In genomic region chr6:136772685-136773472, GRCh38 we compare ENCODE assay signal across 8 cellular contexts. TPM values are rescaled to one million over a fixed set of nuclear protein-coding genes. Genes with fewer than 3 reads are reported as not detected.
A peak's percentile ranks its signal among the peaks of the same experiment; 100 is the strongest.
DNase-seq lines count a peak whose midpoint lies in the region; ATAC-seq and TF ChIP-seq lines count a peak whose summit lies in the region.

No MANE protein-coding gene starts in this region.

- no peaks in the 10 kb centered on the region for H3K36me3 ChIP-seq in MM.1S (replicated peaks; ENCODE audit: insufficient read depth, low read length)
- no peaks in the 10 kb centered on the region for H3K36me3 ChIP-seq in heart left ventricle
- no peaks in the 10 kb centered on the region for H3K36me3 ChIP-seq in neuronal stem cell (replicated peaks in 1 of 2; ENCODE audit: control insufficient read depth in 2 of 2, insufficient read depth in 2 of 2, low read length in 2 of 2)

- H3K4me3 ChIP-seq in MM.1S (ENCODE audit: low read length) (no peak overlapping the region), heart left ventricle (no peak overlapping the region), neuronal stem cell (ENCODE audit: low read length in 2 of 2) (no peak overlapping the region)

- no peaks in the 10 kb centered on the region for H4K20me1 ChIP-seq in MM.1S (ENCODE audit: insufficient read depth, low read length)

- H3K27me3 ChIP-seq in MM.1S (replicated peaks; ENCODE audit: insufficient read depth, low read length) (no peaks in the 10 kb centered on the region), heart left ventricle (no peaks in the 10 kb centered on the region), neuronal stem cell (ENCODE audit: control insufficient read depth in 3 of 3, insufficient read depth in 3 of 3, low read depth in 1 of 3, low read length in 3 of 3) (no peaks in the 10 kb centered on the region)

- peaks cover 6% of the 10 kb centered on the region; the same call in 1 of the 2 replicates for H3F3A ChIP-seq in MM.1S (ENCODE audit: insufficient read depth, low read length)

- no peak overlapping the region for H3K4ac ChIP-seq in neuronal stem cell (ENCODE audit: low read length)

- no peak overlapping the region for H3K23ac ChIP-seq in neuronal stem cell (ENCODE audit: low read depth, low read length, poor library complexity)

- H2AFZ ChIP-seq in MM.1S (ENCODE audit: low read length) (no peak overlapping the region), neuronal stem cell (ENCODE audit: low read length) (no peak overlapping the region)

- no peak overlapping the region for H4K8ac ChIP-seq in neuronal stem cell (ENCODE audit: low read depth, low read length)

- no peak overlapping the region for H2BK120ac ChIP-seq in neuronal stem cell (ENCODE audit: low read depth, low read length)

- H4K91ac ChIP-seq in neuronal stem cell (ENCODE audit: low read depth, low read length, poor library complexity) = no peak overlapping the region

- H3K4me2 ChIP-seq in MM.1S (ENCODE audit: low read depth, low read length) (peak overlapping the region; percentile 33; the same call in 1 of the 2 replicates), neuronal stem cell (ENCODE audit: insufficient read depth, low read length, poor library complexity, severe bottlenecking) (no peak overlapping the region)

- H3K9me3 ChIP-seq in MM.1S (replicated peaks; ENCODE audit: insufficient read depth, low read length) (no peaks in the 10 kb centered on the region), heart left ventricle (no peaks in the 10 kb centered on the region), neuronal stem cell (replicated peaks in 1 of 2; ENCODE audit: control insufficient read depth in 2 of 2, insufficient read depth in 1 of 2, low read depth in 1 of 2, low read length in 2 of 2) (no peaks in the 10 kb centered on the region)

- H2BK5ac ChIP-seq in neuronal stem cell (ENCODE audit: low read length) = no peak overlapping the region

- H3K18ac ChIP-seq in neuronal stem cell (ENCODE audit: low read length) = no peak overlapping the region

- H2BK12ac ChIP-seq in neuronal stem cell (ENCODE audit: low read length) = no peak overlapping the region

- no peak overlapping the region for H3K9ac ChIP-seq in MM.1S (ENCODE audit: low read length)
- no peak overlapping the region for H3K9ac ChIP-seq in neuronal stem cell (ENCODE audit: low read depth, low read length, poor library complexity)

- intact Hi-C loops in heart left ventricle (cut with DNase I) = no loop called here

- H3K4me1 ChIP-seq in MM.1S (ENCODE audit: low read length) (peaks cover 19% of the 10 kb centered on the region), heart left ventricle (peaks cover 4 to 60% (median 33%) of the 10 kb centered on the region in 12 donors), neuronal stem cell (ENCODE audit: control insufficient read depth in 2 of 2, insufficient read depth in 1 of 2, low read depth in 1 of 2, low read length in 2 of 2) (no peaks in the 10 kb centered on the region)

- no peak overlapping the region for H3K27ac ChIP-seq in MM.1S (ENCODE audit: low read length)
- H3K27ac ChIP-seq in heart left ventricle = peak overlapping the region in 11 of 12 donors; percentile 10 to 67 (median 47)
- H3K27ac ChIP-seq in neuronal stem cell (replicated peaks; ENCODE audit: low read length) = no peak overlapping the region

- ATAC-seq in GM18511 (IDR thresholded peaks at IDR 0.05; ENCODE audit: unreplicated experiment) = peak; percentile 84
- peak; percentile 75 for ATAC-seq in GM21723 (IDR thresholded peaks at IDR 0.05; ENCODE audit: unreplicated experiment)
- peak; percentile 66 to 89 (median 78) for ATAC-seq in heart left ventricle

- H2AK5ac ChIP-seq in neuronal stem cell (ENCODE audit: low read depth, low read length) = no peak overlapping the region

- no peak overlapping the region for H2BK15ac ChIP-seq in neuronal stem cell (ENCODE audit: low read length)

- no peak for TF ChIP-seq POLR2A in heart left ventricle (IDR thresholded peaks at IDR 0.05)

- H3K14ac ChIP-seq in neuronal stem cell (ENCODE audit: low read length) = no peak overlapping the region

- H3K9me2 ChIP-seq in MM.1S (replicated peaks; ENCODE audit: insufficient read depth, low read length) = no peaks in the 10 kb centered on the region

- H3K79me1 ChIP-seq in neuronal stem cell (ENCODE audit: low read depth, low read length) = no peaks in the 10 kb centered on the region

- TF ChIP-seq CTCF in MM.1S (IDR thresholded peaks at IDR 0.05; ENCODE audit: low read length) (no peak), heart left ventricle (IDR thresholded peaks at IDR 0.05) (no peak)

- 40 to 55% (median 52%) methylated on average over 6 of the region's 6 CpGs for WGBS in heart left ventricle, 4 donors
- WGBS in neuronal stem cell (ENCODE audit: extremely low coverage in 2 of 2, insufficient read length in 2 of 2, insufficient replicate concordance in 1 of 2), 2 donors = no CpG with 5 or more reads among the region's 6 CpGs

- peak; percentile 44 for DNase-seq in MM.1S
- DNase-seq in heart left ventricle = peak in 3 of 5 donors; percentile 30 to 59 (median 48)
- no peak for DNase-seq in neuronal stem cell (ENCODE audit: low spot score)
- DNase-seq in DMS153 treated with DMSO at 0.1 percent for 48 hours (lab: John Stamatoyannopoulos, UW; ENCODE audit: unreplicated experiment) = no peak
- no peak for DNase-seq in NCI-H1092 treated with DMSO at 0.1 percent for 48 hours (lab: John Stamatoyannopoulos, UW)
- DNase-seq in cerebellum (ENCODE audit: low spot score) = no peak

- H3K79me2 ChIP-seq in MM.1S (ENCODE audit: low read length) = peaks cover 70% of the 10 kb centered on the region

RNA-seq across cellular contexts. Expression of gene MAP3K5, which starts 19.4 kb away (rescaled TPM):
- total RNA-seq in heart left ventricle (10 to 100 TPM; 18.7 to 34.1 (median 28.0) TPM), cerebellum (12.5 TPM)
- 1 to 10 TPM; 7.1 to 9.5 TPM for polyA plus RNA-seq in heart left ventricle
- 0.06 TPM for polyA plus RNA-seq in neuronal stem cell (2013, experiment 1 of 2)
- 0.04 TPM for polyA plus RNA-seq in neuronal stem cell (2013, experiment 2 of 2)

RNA-seq across cellular contexts. Expression of gene PEX7, which starts 49.5 kb away (rescaled TPM):
- total RNA-seq in heart left ventricle (10 to 100 TPM in 6 of 9 donors, 1 to 10 TPM in 3; 6.4 to 22.1 (median 15.6) TPM), cerebellum (7.0 TPM)
- 1 to 10 TPM; 4.7 to 5.1 TPM for polyA plus RNA-seq in heart left ventricle
- polyA plus RNA-seq in neuronal stem cell (2013, experiment 1 of 2) = 5.1 TPM
- polyA plus RNA-seq in neuronal stem cell (2013, experiment 2 of 2) = 5.2 TPM

Comparison
In these comparisons a context has a peak if more than half of its experiments do, and no peak if none do; other contexts are left out.
1. DNase-seq: peak in MM.1S (single experiment) and heart left ventricle (3 of 5); none in neuronal stem cell (single experiment), DMS153 treated with DMSO at 0.1 percent for 48 hours (single experiment), NCI-H1092 treated with DMSO at 0.1 percent for 48 hours (single experiment) and cerebellum (single experiment).
2. H3K27ac ChIP-seq: peak in heart left ventricle (11 of 12); none in MM.1S (single experiment) and neuronal stem cell (single experiment).
3. Peak in every context shown above with its lines, with median percentiles within 50 percentile points of each other: ATAC-seq.